24 cellular contexts compared by ENCODE assay signal in genomic region chr5:138502521-138502920, GRCh38. TPM values are rescaled to one million over a fixed set of nuclear protein-coding genes. Genes with fewer than 3 reads are reported as not detected.
DNase-seq lines count a peak whose midpoint lies in the region; ATAC-seq and TF ChIP-seq lines count a peak whose summit lies in the region.
"Had no signal": no experiment of that assay in that cellular context is flagged by ENCODE, and none has a peak within 500 bp of the region (broad histone marks: within the 10 kb centered on the region; RNA-seq: fewer than 3 reads in every experiment).

No MANE protein-coding gene starts in this region.

- no peaks in the 10 kb centered on the region for H3K9me3 Mint-ChIP-seq in MCF 10A (ENCODE audit: unreplicated experiment)
- H3K9me3 Mint-ChIP-seq: CD8-positive, alpha-beta T cell had no signal

- H3K36me3 ChIP-seq in mammary epithelial cell (ENCODE audit: insufficient read depth, low read length) (peaks cover 2% of the 10 kb centered on the region), esophagus (ENCODE audit: control insufficient read depth in 2 of 2, insufficient read depth in 2 of 2, low read length in 1 of 2) (no peaks in the 10 kb centered on the region), vagina (no peaks in the 10 kb centered on the region)

- H3K4me2 ChIP-seq in mammary epithelial cell (ENCODE audit: insufficient read depth, low read depth, low read length), result no peak overlapping the region
- H3K4me2 ChIP-seq: PC-9 had no signal

- TF ChIP-seq POLR2A in vagina (IDR thresholded peaks at IDR 0.05), result no peak

- H3K4me1 Mint-ChIP-seq in MCF 10A (ENCODE audit: insufficient read depth, unreplicated experiment), result peaks cover 47% of the 10 kb centered on the region
- H3K4me1 Mint-ChIP-seq: B cell had no signal

- TF ChIP-seq CTCF in MCF 10A (IDR thresholded peaks at IDR 0.05; ENCODE audit: unreplicated experiment) (no peak), mammary epithelial cell (conservative IDR thresholded peaks at IDR 0.05 in 1 of 2, IDR thresholded peaks at IDR 0.05 in 1 of 2; ENCODE audit: extremely low read depth in 1 of 2, insufficient read depth in 1 of 2, low read depth in 1 of 2, low read length in 2 of 2) (no peak), vagina (IDR thresholded peaks at IDR 0.05) (no peak)

- H3K4me3 ChIP-seq in mammary epithelial cell (replicated peaks in 1 of 3; ENCODE audit: insufficient read depth in 1 of 3, low read depth in 2 of 3, low read length in 3 of 3) (no peak overlapping the region), esophagus (ENCODE audit: low read depth in 1 of 2, low read length in 2 of 2) (no peak overlapping the region), skin epidermis (no peak overlapping the region), vagina (no peak overlapping the region)
- H3K4me3 ChIP-seq: MG63, PC-9, SJSA1 had no signal

- WGBS in mammary epithelial cell (ENCODE audit: low coverage, missing lambda C conversion rate), result 50% methylated on average over 2 of the region's 11 CpGs
- WGBS in esophagus, 2 donors, result 59 to 77% methylated on average over 11 of the region's 11 CpGs

- peaks cover 45% of the 10 kb centered on the region for H3K4me1 ChIP-seq in mammary epithelial cell (ENCODE audit: insufficient read depth, low read length)
- H3K4me1 ChIP-seq in esophagus (ENCODE audit: control insufficient read depth in 2 of 2, insufficient read depth in 2 of 2, low read length in 1 of 2), result peaks cover 2 to 11% of the 10 kb centered on the region in 2 donors
- peaks cover 41% of the 10 kb centered on the region for H3K4me1 ChIP-seq in vagina
- H3K4me1 ChIP-seq: Caco-2 had no signal

- H3K27ac Mint-ChIP-seq in MCF 10A (ENCODE audit: low read depth, unreplicated experiment), result peak overlapping the region; percentile 30
- H3K27ac Mint-ChIP-seq: B cell; CD8-positive, alpha-beta T cell had no signal

- H3K27ac ChIP-seq in mammary epithelial cell (ENCODE audit: insufficient read depth, low read depth, low read length) (no peak overlapping the region), esophagus (ENCODE audit: low read depth in 2 of 2, low read length in 1 of 2) (peak overlapping the region; percentile 72 to 87), skin epidermis (peak overlapping the region in 14 of 21 experiments; percentile 2 to 73 (median 48)), vagina (peak overlapping the region; percentile 39)
- H3K27ac ChIP-seq: 22Rv1, C4-2B, PC-9, SJSA1 had no signal

- no peak for DNase-seq in MCF 10A (ENCODE audit: unreplicated experiment)
- no peak for DNase-seq in mammary epithelial cell
- DNase-seq in vagina (ENCODE audit: extremely low spot score in 2 of 2), result no peak
- DNase-seq in SKM-1 treated with dmso at 0.1 percent for 144 hours (lab: John Stamatoyannopoulos, UW; ENCODE audit: unreplicated experiment), result no peak
- DNase-seq: Caco-2; CD8-positive, alpha-beta T cell; H7; KBM-7; NCI-H2029; NCI-H446 treated with DMSO at 0.1 percent for 48 hours; NCI-H526; NCI-H82; PC-9; Right ventricle myocardium superior had no signal

- H3K27me3 ChIP-seq in mammary epithelial cell (ENCODE audit: insufficient read depth, low read length) (no peaks in the 10 kb centered on the region), esophagus (ENCODE audit: control insufficient read depth in 1 of 2, insufficient read depth in 2 of 2, low read length in 2 of 2) (no peaks in the 10 kb centered on the region), vagina (no peaks in the 10 kb centered on the region)
- H3K27me3 ChIP-seq: MG63, SJSA1 had no signal

- H3K27me3 Mint-ChIP-seq in MCF 10A (ENCODE audit: insufficient read depth, unreplicated experiment), result no peaks in the 10 kb centered on the region
- H3K27me3 Mint-ChIP-seq: B cell had no signal

- H3K4me3 Mint-ChIP-seq in MCF 10A (ENCODE audit: unreplicated experiment), result no peak overlapping the region
- H3K4me3 Mint-ChIP-seq: B cell; CD8-positive, alpha-beta T cell had no signal

- H3K9ac ChIP-seq in mammary epithelial cell (ENCODE audit: insufficient read depth, low read length), result no peak overlapping the region

- no peaks in the 10 kb centered on the region for H4K20me1 ChIP-seq in mammary epithelial cell (ENCODE audit: insufficient read depth, low read length)

- CTCF ChIA-PET in MCF 10A (lab: Yijun Ruan, JAX), result interaction anchor here (0.7 to 11.6 kb wide), 22 partner anchors 8 to 467 kb away, joined by 3 to 278 read pairs (median 9); partner anchors contain the start of genes BRD8, EGR1, ETF1 and KDM3B
- CTCF ChIA-PET in mammary epithelial cell (lab: Charles Lee; ENCODE audit: low non-redundant PET), result interaction anchor here (0.6 kb wide), 1 partner anchor 67 kb away, joined by 5 read pairs; no protein-coding TSS in a partner anchor

- BruUV-seq in MCF 10A (replicated peaks; lab: Mats Ljungman, UMichigan) (no TSS peak), mammary epithelial cell (replicated peaks; lab: Mats Ljungman, UMichigan) (no TSS peak)

- in situ Hi-C loops in mammary epithelial cell (cut with MboI; ENCODE audit: low sequenced_read_pairs in 2 of 2), result loop anchor here (5.0 to 10.0 kb wide), 2 partner anchors 35 to 58 kb away; partner anchors contain the start of gene EGR1 (in 2 of the 2)

- H2AFZ ChIP-seq in mammary epithelial cell (ENCODE audit: low read depth, low read length), result no peak overlapping the region
- H2AFZ ChIP-seq: PC-9 had no signal

- peaks cover 23% of the 10 kb centered on the region for H3K36me3 Mint-ChIP-seq in MCF 10A (ENCODE audit: insufficient read depth, unreplicated experiment)

- intact Hi-C loops in MCF 10A (cut with micrococcal nuclease) (loop anchor here (10.0 kb wide), 1 partner anchor 148 kb away; the partner anchor contains the start of gene KDM3B), mammary epithelial cell (cut with micrococcal nuclease) (no loop called here), vagina (cut with DNase I) (loop anchor here (5.0 kb wide), 1 partner anchor 50 kb away; no protein-coding TSS in a partner anchor)

- no peak for ATAC-seq in GM18861 (IDR thresholded peaks at IDR 0.05; ENCODE audit: unreplicated experiment)
- ATAC-seq in activated CD4-positive, CD25-positive, alpha-beta regulatory T cell treated with anti-CD3 and anti-CD28 coated beads, Interleukin-2, amount 50 U/mL, for 24 hours, result no peak
- ATAC-seq: CD8-positive, alpha-beta T cell; HepG2 had no signal

- POLR2A ChIA-PET in MCF 10A (lab: Yijun Ruan, JAX), result interaction anchor here (0.5 to 16.1 kb wide), 17 partner anchors 9 to 791 kb away, joined by 3 to 626 read pairs (median 5); partner anchors contain the start of genes BRD8, EGR1, ETF1 and HSPA9

- dilution Hi-C loops in mammary epithelial cell (cut with HindIII; ENCODE audit: low sequenced_read_pairs), result no loop called here

- peaks cover 8% of the 10 kb centered on the region for H3K79me2 ChIP-seq in mammary epithelial cell (ENCODE audit: insufficient read depth, low read length)

- H3K9me3 ChIP-seq in mammary epithelial cell (replicated peaks; ENCODE audit: insufficient read depth, low read length) (no peaks in the 10 kb centered on the region), esophagus (ENCODE audit: control insufficient read depth in 2 of 2, insufficient read depth in 1 of 2, low read depth in 1 of 2, low read length in 1 of 2) (no peaks in the 10 kb centered on the region), vagina (no peaks in the 10 kb centered on the region)
- H3K9me3 ChIP-seq: Caco-2, MG63 had no signal

RNA-seq across cellular contexts. Expression of gene EGR1, which starts 37.2 kb away (rescaled TPM):
- total RNA-seq in MCF 10A (2022) (92.3 and 189 TPM in 2 replicates), mammary epithelial cell (100 to 1,000 TPM in 1 of 2 donors, 10 to 100 TPM in 1; 12.7 to 159 TPM), vagina (119 TPM)
- polyA plus RNA-seq in mammary epithelial cell (10.6 TPM), esophagus (10 to 100 TPM; 17.9 to 45.0 TPM)
- 63.3 TPM for polyA minus RNA-seq in mammary epithelial cell

RNA-seq across cellular contexts. Expression of gene ETF1, which starts 40.5 kb away (rescaled TPM):
- 307 and 349 TPM in 2 replicates for total RNA-seq in MCF 10A (2022)
- 100 to 1,000 TPM; 167 to 200 TPM for total RNA-seq in mammary epithelial cell
- 73.8 TPM for polyA plus RNA-seq in mammary epithelial cell
- 86.8 TPM for polyA minus RNA-seq in mammary epithelial cell
- 10 to 100 TPM; 38.9 to 64.8 TPM for polyA plus RNA-seq in esophagus
- total RNA-seq in vagina, result 60.6 TPM
